2 cellular contexts compared by ENCODE assay signal in the genomic region with DNA sequence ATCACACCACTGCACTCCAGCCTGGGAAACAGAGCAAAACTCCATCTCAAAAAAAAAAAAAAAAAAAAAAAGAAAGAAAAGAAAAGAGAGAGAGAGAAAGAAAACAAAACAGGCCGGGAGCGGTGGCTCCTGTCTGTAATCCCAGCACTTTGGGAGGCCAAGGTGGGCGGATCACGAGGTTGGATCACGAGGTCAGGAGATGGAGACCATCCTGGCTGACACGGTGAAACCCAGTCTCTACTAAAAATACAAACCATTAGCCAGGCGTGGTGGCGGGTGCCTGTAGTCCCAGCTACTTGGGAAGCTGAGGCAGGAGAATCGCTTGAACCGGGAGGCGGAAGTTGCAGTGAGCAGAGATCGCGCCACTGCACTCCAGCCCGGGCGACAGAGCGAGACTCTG. TPM values are rescaled to one million over a fixed set of nuclear protein-coding genes. Genes with fewer than 3 reads are reported as not detected.
"Had no signal": no experiment of that assay in that cellular context is flagged by ENCODE, and none has a peak within 500 bp of the region (broad histone marks: within the 10 kb centered on the region; RNA-seq: fewer than 3 reads in every experiment).

No MANE protein-coding gene starts in this region.

RNA-seq across cellular contexts. Expression of gene IGDCC3, which starts 20.7 kb away (rescaled TPM):
- total RNA-seq: HT-29 had no signal
- polyA plus RNA-seq: IgD-negative memory B cell had no signal

RNA-seq across cellular contexts. Expression of gene IGDCC4, which starts 24.3 kb away (rescaled TPM):
- total RNA-seq: HT-29 had no signal
- polyA plus RNA-seq: IgD-negative memory B cell had no signal
